ENCODE assay signal across 34 cellular contexts in the genomic region with DNA sequence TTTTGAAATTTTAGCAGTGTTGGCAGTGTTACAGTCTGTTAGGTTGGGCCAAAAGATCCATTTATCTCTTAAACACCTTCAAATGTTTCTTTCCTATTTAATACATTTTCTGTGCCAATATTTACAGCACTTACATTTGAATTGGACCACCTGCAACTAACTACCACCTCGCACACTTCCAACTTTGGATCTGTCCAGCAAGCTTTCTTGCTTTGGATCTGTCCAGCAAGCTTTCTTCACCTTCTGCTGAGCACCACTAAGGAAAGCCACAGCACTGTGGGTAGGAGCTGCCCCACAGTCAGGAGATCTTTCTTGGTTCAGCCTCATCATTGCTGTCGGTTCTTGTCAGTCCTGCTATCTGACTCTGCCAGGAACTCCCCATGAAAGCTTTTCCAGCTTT.
"Had no signal": no experiment of that assay in that cellular context is flagged by ENCODE, and none has a peak within 500 bp of the region (broad histone marks: within the 10 kb centered on the region; RNA-seq: fewer than 3 reads in every experiment).

No MANE protein-coding gene starts in this region.

- H3K9me3 Mint-ChIP-seq: activated B cell treated with CpG ODN at 0.5 μM for 24 hours; activated CD8-positive, alpha-beta T cell treated with anti-CD3 and anti-CD28 coated beads for 36 hours; activated naive CD4-positive, alpha-beta T cell treated with anti-CD3 and anti-CD28 coated beads for 36 hours; activated naive CD4-positive, alpha-beta T cell treated with anti-CD3 and anti-CD28 coated beads, Interleukin-2, amount 50 U/mL, for 24 hours; activated naive CD8-positive, alpha-beta T cell treated with anti-CD3 and anti-CD28 coated beads for 36 hours; activated naive CD8-positive, alpha-beta T cell treated with anti-CD3 and anti-CD28 coated beads, Interleukin-2, amount 50 U/mL, for 24 hours; activated T-helper 1 cell treated with anti-CD3 and anti-CD28 coated beads, Interleukin-12 subunit alpha, Interleukin-12 subunit beta, Interleukin-2, Interleukin-4 antibody, amounts not matched to agents 30 ng/mL and 10 ng/mL and 1 ng/mL, durations not matched to agents 14 hours and 24 hours and 36 hours; activated T-helper 2 cell treated with anti-CD3 and anti-CD28 coated beads, Interferon-gamma antibody, Interleukin-2, Interleukin-4, amounts not matched to agents 10 μg/mL and 5 μg/mL and 100 μg/mL, durations not matched to agents 14 hours and 24 hours and 36 hours; dendritic cell treated with granulocyte-macrophage colony-stimulating factor and Interleukin-4, amounts not matched to agents 40 ng/mL and 50 ng/mL, for 4 days; endodermal cell; T-helper 2 cell treated with Interferon-gamma antibody and Interleukin-4, amounts not matched to agents 5 μg/mL and 100 μg/mL, for 36 hours had no signal

- H3K27ac ChIP-seq: adrenal gland, body of pancreas, coronary artery, dorsolateral prefrontal cortex, gastrocnemius medialis, heart left ventricle, WERI-Rb-1 had no signal

- H3K9me3 ChIP-seq: adrenal gland, body of pancreas, gastrocnemius medialis, heart left ventricle had no signal

- H3K4me1 Mint-ChIP-seq: activated B cell treated with CpG ODN at 0.5 μM for 24 hours; activated naive CD4-positive, alpha-beta T cell treated with anti-CD3 and anti-CD28 coated beads, Interleukin-2, amount 50 U/mL, for 24 hours; activated naive CD8-positive, alpha-beta T cell treated with anti-CD3 and anti-CD28 coated beads for 36 hours; endodermal cell had no signal

- H3K4me3 ChIP-seq: adrenal gland, body of pancreas, coronary artery, dorsolateral prefrontal cortex, gastrocnemius medialis, heart left ventricle had no signal

- H3K4me1 ChIP-seq: adrenal gland, body of pancreas had no signal

- H3K27ac Mint-ChIP-seq: activated B cell treated with CpG ODN at 0.5 μM for 24 hours; activated CD8-positive, alpha-beta T cell treated with anti-CD3 and anti-CD28 coated beads for 36 hours; activated naive CD4-positive, alpha-beta T cell treated with anti-CD3 and anti-CD28 coated beads for 36 hours; activated naive CD8-positive, alpha-beta T cell treated with anti-CD3 and anti-CD28 coated beads for 36 hours; activated naive CD8-positive, alpha-beta T cell treated with anti-CD3 and anti-CD28 coated beads, Interleukin-2, amount 50 U/mL, for 24 hours; activated T-helper 1 cell treated with anti-CD3 and anti-CD28 coated beads, Interleukin-12 subunit alpha, Interleukin-12 subunit beta, Interleukin-2, Interleukin-4 antibody, amounts not matched to agents 30 ng/mL and 10 ng/mL and 1 ng/mL, durations not matched to agents 14 hours and 24 hours and 36 hours; activated T-helper 2 cell treated with anti-CD3 and anti-CD28 coated beads, Interferon-gamma antibody, Interleukin-2, Interleukin-4, amounts not matched to agents 10 μg/mL and 5 μg/mL and 100 μg/mL, durations not matched to agents 14 hours and 24 hours and 36 hours; dendritic cell treated with granulocyte-macrophage colony-stimulating factor and Interleukin-4, amounts not matched to agents 40 ng/mL and 50 ng/mL, for 4 days; endodermal cell; T-helper 2 cell treated with Interferon-gamma antibody and Interleukin-4, amounts not matched to agents 5 μg/mL and 100 μg/mL, for 36 hours had no signal

- H3K27me3 ChIP-seq: adrenal gland, body of pancreas, dorsolateral prefrontal cortex, gastrocnemius medialis, heart left ventricle had no signal

- H3K27me3 Mint-ChIP-seq: activated B cell treated with CpG ODN at 0.5 μM for 24 hours; activated CD8-positive, alpha-beta T cell treated with anti-CD3 and anti-CD28 coated beads for 36 hours; activated naive CD4-positive, alpha-beta T cell treated with anti-CD3 and anti-CD28 coated beads, Interleukin-2, amount 50 U/mL, for 24 hours; activated naive CD8-positive, alpha-beta T cell treated with anti-CD3 and anti-CD28 coated beads for 36 hours; activated naive CD8-positive, alpha-beta T cell treated with anti-CD3 and anti-CD28 coated beads, Interleukin-2, amount 50 U/mL, for 24 hours; dendritic cell treated with granulocyte-macrophage colony-stimulating factor and Interleukin-4, amounts not matched to agents 40 ng/mL and 50 ng/mL, for 4 days; T-helper 17 cell had no signal

- DNase-seq: activated B cell treated with CpG ODN at 0.5 μM for 24 hours; activated CD4-positive, alpha-beta T cell treated with anti-CD3 and anti-CD28 coated beads for 48 hours; activated CD4-positive, alpha-beta T cell treated with anti-CD3 and anti-CD28 coated beads, Interleukin-2, amount 50 U/mL, for 1 hour; activated CD4-positive, alpha-beta T cell treated with anti-CD3 and anti-CD28 coated beads, Interleukin-2, amount 50 U/mL, for 48 hours; activated CD8-positive, alpha-beta memory T cell treated with anti-CD3 and anti-CD28 coated beads for 24 hours; activated CD8-positive, alpha-beta T cell treated with anti-CD3 and anti-CD28 coated beads for 36 hours; activated effector memory CD4-positive, alpha-beta T cell treated with anti-CD3 and anti-CD28 coated beads, Interleukin-2, amount 50 U/mL, for 16 hours; activated naive CD4-positive, alpha-beta T cell treated with anti-CD3 and anti-CD28 coated beads for 36 hours; activated naive CD8-positive, alpha-beta T cell treated with anti-CD3 and anti-CD28 coated beads for 36 hours; activated naive CD8-positive, alpha-beta T cell treated with anti-CD3 and anti-CD28 coated beads, Interleukin-2, amount 50 U/mL, for 24 hours; activated T-cell treated with anti-CD3 and anti-CD28 coated beads, Interleukin-2, amount 50 U/mL, for 48 hours; adrenal gland; amygdala; aorta; body of pancreas; caudate nucleus; dorsolateral prefrontal cortex; effector memory CD4-positive, alpha-beta T cell; endodermal cell; foreskin fibroblast; gastrocnemius medialis; glutamatergic neuron; heart left ventricle; T-helper 17 cell; T1000; WERI-Rb-1 had no signal

- ATAC-seq: activated CD4-positive, CD25-positive, alpha-beta regulatory T cell treated with anti-CD3 and anti-CD28 coated beads, Interleukin-2, amount 50 U/mL, for 24 hours; activated CD8-positive, alpha-beta T cell treated with anti-CD3 and anti-CD28 coated beads for 36 hours; activated naive CD8-positive, alpha-beta T cell treated with anti-CD3 and anti-CD28 coated beads, Interleukin-2, amount 50 U/mL, for 24 hours; body of pancreas; esophagus mucosa; gastrocnemius medialis; heart left ventricle; T-helper 17 cell had no signal

- H3K4me3 Mint-ChIP-seq: activated B cell treated with CpG ODN at 0.5 μM for 24 hours; activated CD8-positive, alpha-beta T cell treated with anti-CD3 and anti-CD28 coated beads for 36 hours; activated naive CD4-positive, alpha-beta T cell treated with anti-CD3 and anti-CD28 coated beads for 36 hours; activated naive CD4-positive, alpha-beta T cell treated with anti-CD3 and anti-CD28 coated beads, Interleukin-2, amount 50 U/mL, for 24 hours; activated naive CD8-positive, alpha-beta T cell treated with anti-CD3 and anti-CD28 coated beads for 36 hours; activated naive CD8-positive, alpha-beta T cell treated with anti-CD3 and anti-CD28 coated beads, Interleukin-2, amount 50 U/mL, for 24 hours; activated T-helper 1 cell treated with anti-CD3 and anti-CD28 coated beads, Interleukin-12 subunit alpha, Interleukin-12 subunit beta, Interleukin-2, Interleukin-4 antibody, amounts not matched to agents 30 ng/mL and 10 ng/mL and 1 ng/mL, durations not matched to agents 14 hours and 24 hours and 36 hours; dendritic cell treated with granulocyte-macrophage colony-stimulating factor and Interleukin-4, amounts not matched to agents 40 ng/mL and 50 ng/mL, for 4 days; endodermal cell; T-helper 17 cell; T-helper 2 cell treated with Interferon-gamma antibody and Interleukin-4, amounts not matched to agents 5 μg/mL and 100 μg/mL, for 36 hours had no signal
